Comparison of ENCODE assay signal across 19 cellular contexts in the genomic region with DNA sequence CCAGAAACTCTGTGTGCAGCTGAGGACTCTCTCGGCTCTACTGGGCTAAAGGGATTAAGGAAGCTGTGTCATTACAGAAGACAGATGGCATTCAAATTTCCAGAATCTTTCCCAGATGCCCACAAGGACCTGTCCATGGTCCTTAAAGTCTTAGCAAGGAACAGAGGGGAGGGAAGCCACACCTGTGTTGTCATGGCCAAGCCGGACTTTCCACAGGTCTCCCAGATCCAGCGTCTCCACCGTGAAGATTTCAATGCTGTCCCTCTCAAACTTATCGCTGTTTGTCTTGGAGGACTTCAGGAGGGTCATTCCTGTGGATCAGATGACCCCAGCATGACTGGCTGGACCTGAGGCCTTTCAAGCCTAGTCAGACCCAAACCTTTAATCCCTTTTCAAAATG.
DNase-seq lines count a peak whose midpoint lies in the region; ATAC-seq and TF ChIP-seq lines count a peak whose summit lies in the region.
"Had no signal": no experiment of that assay in that cellular context is flagged by ENCODE, and none has a peak within 500 bp of the region (broad histone marks: within the 10 kb centered on the region; RNA-seq: fewer than 3 reads in every experiment).

No MANE protein-coding gene starts in this region.

- H3K27me3 Mint-ChIP-seq in endodermal cell (ENCODE audit: insufficient read depth): no peaks in the 10 kb centered on the region

- no peaks in the 10 kb centered on the region for H3K27me3 ChIP-seq in H7 (ENCODE audit: control insufficient read depth, insufficient read depth, low read length)
- no peaks in the 10 kb centered on the region for H3K27me3 ChIP-seq in endodermal cell (ENCODE audit: control insufficient read depth, insufficient read depth, low read length, poor library complexity, severe bottlenecking)
- H3K27me3 ChIP-seq in sigmoid colon: no peaks in the 10 kb centered on the region
- no peaks in the 10 kb centered on the region for H3K27me3 ChIP-seq in upper lobe of right lung
- H3K27me3 ChIP-seq: BLaER1 treated with 17β-estradiol and CSF1 and Interleukin-3, amounts not matched to agents 10 nM and 100 nM had no signal

- no peak for ATAC-seq in upper lobe of right lung
- ATAC-seq in HG03457 (IDR thresholded peaks at IDR 0.05; ENCODE audit: unreplicated experiment): no peak
- ATAC-seq: lower lobe of right lung; sciatic nerve; stimulated activated memory B cell treated with anti-CD40 and anti-IgM and Interleukin-4, amounts not matched to agents 10 μg/mL and 1 μg/mL and 100 μg/mL, for 72 hours had no signal

- H3K9me3 ChIP-seq in endodermal cell (ENCODE audit: control insufficient read depth, low read length): no peaks in the 10 kb centered on the region
- no peaks in the 10 kb centered on the region for H3K9me3 ChIP-seq in sigmoid colon
- no peaks in the 10 kb centered on the region for H3K9me3 ChIP-seq in upper lobe of right lung
- H3K9me3 ChIP-seq: lower lobe of right lung had no signal

- no peak overlapping the region for H3K27ac Mint-ChIP-seq in endodermal cell
- H3K27ac Mint-ChIP-seq: IgD-negative memory B cell; stimulated activated memory B cell treated with anti-CD40 and anti-IgM and Interleukin-4, amounts not matched to agents 10 μg/mL and 1 μg/mL and 100 μg/mL, for 72 hours; type B pancreatic cell had no signal

- H3K4me3 ChIP-seq in H7 (ENCODE audit: insufficient read depth, low read depth, low read length): no peak overlapping the region
- H3K4me3 ChIP-seq in endodermal cell (ENCODE audit: low read length): no peak overlapping the region
- H3K4me3 ChIP-seq in sigmoid colon: no peak overlapping the region
- no peak overlapping the region for H3K4me3 ChIP-seq in upper lobe of right lung
- H3K4me3 ChIP-seq: BLaER1 treated with 17β-estradiol and CSF1 and Interleukin-3, amounts not matched to agents 10 nM and 100 nM; lower lobe of right lung had no signal

- H3K4me1 ChIP-seq in endodermal cell (ENCODE audit: control insufficient read depth, insufficient read depth, low read length) (no peaks in the 10 kb centered on the region), sigmoid colon (no peaks in the 10 kb centered on the region), upper lobe of right lung (no peaks in the 10 kb centered on the region)
- H3K4me1 ChIP-seq: lower lobe of right lung had no signal

- H3K9me3 Mint-ChIP-seq in endodermal cell: peaks cover 4% of the 10 kb centered on the region
- H3K9me3 Mint-ChIP-seq: IgD-negative memory B cell, type B pancreatic cell had no signal

- TF ChIP-seq EP300 in sigmoid colon (IDR thresholded peaks at IDR 0.05): no peak

- no peak for TF ChIP-seq CTCF in endodermal cell (conservative IDR thresholded peaks at IDR 0.05)
- TF ChIP-seq CTCF in sigmoid colon (IDR thresholded peaks at IDR 0.05): no peak
- no peak for TF ChIP-seq CTCF in upper lobe of right lung (IDR thresholded peaks at IDR 0.05)

- no peak overlapping the region for H3K4me3 Mint-ChIP-seq in endodermal cell
- H3K4me3 Mint-ChIP-seq: IgD-negative memory B cell; neural crest cell; stimulated activated memory B cell treated with anti-CD40 and anti-IgM and Interleukin-4, amounts not matched to agents 10 μg/mL and 1 μg/mL and 100 μg/mL, for 72 hours; type B pancreatic cell had no signal

- no peaks in the 10 kb centered on the region for H3K4me1 Mint-ChIP-seq in endodermal cell
- H3K4me1 Mint-ChIP-seq: IgD-negative memory B cell; neural crest cell; stimulated activated memory B cell treated with anti-CD40 and anti-IgM and Interleukin-4, amounts not matched to agents 10 μg/mL and 1 μg/mL and 100 μg/mL, for 72 hours had no signal

- intact Hi-C loops in sigmoid colon (cut with DNase I): no loop called here
- intact Hi-C loops in upper lobe of right lung (cut with DNase I): no loop called here

- 53% methylated on average over 5 of the region's 5 CpGs; no CpG with 5 or more reads in 1 of the 2 experiments for WGBS in endodermal cell (ENCODE audit: insufficient coverage in 1 of 2, insufficient read length in 1 of 2), 2 experiments
- WGBS in sigmoid colon, 2 donors: 48 to 59% methylated on average over 5 of the region's 5 CpGs

- H3K36me3 ChIP-seq in H7 (replicated peaks; ENCODE audit: control insufficient read depth, insufficient read depth, low read length): no peaks in the 10 kb centered on the region
- H3K36me3 ChIP-seq in endodermal cell (ENCODE audit: control insufficient read depth, insufficient read depth, low read length): no peaks in the 10 kb centered on the region
- H3K36me3 ChIP-seq in sigmoid colon: no peaks in the 10 kb centered on the region
- H3K36me3 ChIP-seq in upper lobe of right lung: no peaks in the 10 kb centered on the region
- H3K36me3 ChIP-seq: lower lobe of right lung had no signal

- H3K9ac ChIP-seq in endodermal cell (ENCODE audit: extremely low read depth, low read length, poor library complexity, severe bottlenecking): no peak overlapping the region
- H3K9ac ChIP-seq: BLaER1 treated with 17β-estradiol and CSF1 and Interleukin-3, amounts not matched to agents 10 nM and 100 nM had no signal

- peak; percentile 56 for DNase-seq in H7
- DNase-seq in OCI-M1 (lab: John Stamatoyannopoulos, UW): peak; percentile 1
- DNase-seq in endodermal cell: peak; percentile 70
- peak; percentile 45 for DNase-seq in myocyte (ENCODE audit: low read depth)
- DNase-seq in sigmoid colon: no peak
- DNase-seq in upper lobe of right lung: no peak
- DNase-seq: activated CD8-positive, alpha-beta memory T cell treated with anti-CD3 and anti-CD28 coated beads, Interleukin-2, amount 50 U/mL, for 4 hours; activated naive CD4-positive, alpha-beta T cell treated with anti-CD3 and anti-CD28 coated beads, Interleukin-2, amount 50 U/mL, for 16 hours; erythroblast; lower lobe of right lung; NCI-H187; SHP77 had no signal

- H3K27ac ChIP-seq in endodermal cell (ENCODE audit: low read depth, low read length) (no peak overlapping the region), sigmoid colon (no peak overlapping the region), upper lobe of right lung (no peak overlapping the region)
- H3K27ac ChIP-seq: BLaER1 treated with 17β-estradiol and CSF1 and Interleukin-3, amounts not matched to agents 10 nM and 100 nM; lower lobe of right lung had no signal

- no peak for TF ChIP-seq POLR2A in sigmoid colon (IDR thresholded peaks at IDR 0.05)

- peaks cover 1% of the 10 kb centered on the region for H3K36me3 Mint-ChIP-seq in endodermal cell (ENCODE audit: low read depth)
- H3K36me3 Mint-ChIP-seq: stimulated activated memory B cell treated with anti-CD40 and anti-IgM and Interleukin-4, amounts not matched to agents 10 μg/mL and 1 μg/mL and 100 μg/mL, for 72 hours; type B pancreatic cell had no signal

Comparison
In these comparisons a context has a peak if more than half of its experiments do, and no peak if none do; other contexts are left out.
1. DNase-seq: peak in H7 (single experiment), OCI-M1 (single experiment), endodermal cell (single experiment) and myocyte (single experiment); none in sigmoid colon (single experiment) and upper lobe of right lung (single experiment).